ENCODE assay signal across 1 cellular context in the genomic region with DNA sequence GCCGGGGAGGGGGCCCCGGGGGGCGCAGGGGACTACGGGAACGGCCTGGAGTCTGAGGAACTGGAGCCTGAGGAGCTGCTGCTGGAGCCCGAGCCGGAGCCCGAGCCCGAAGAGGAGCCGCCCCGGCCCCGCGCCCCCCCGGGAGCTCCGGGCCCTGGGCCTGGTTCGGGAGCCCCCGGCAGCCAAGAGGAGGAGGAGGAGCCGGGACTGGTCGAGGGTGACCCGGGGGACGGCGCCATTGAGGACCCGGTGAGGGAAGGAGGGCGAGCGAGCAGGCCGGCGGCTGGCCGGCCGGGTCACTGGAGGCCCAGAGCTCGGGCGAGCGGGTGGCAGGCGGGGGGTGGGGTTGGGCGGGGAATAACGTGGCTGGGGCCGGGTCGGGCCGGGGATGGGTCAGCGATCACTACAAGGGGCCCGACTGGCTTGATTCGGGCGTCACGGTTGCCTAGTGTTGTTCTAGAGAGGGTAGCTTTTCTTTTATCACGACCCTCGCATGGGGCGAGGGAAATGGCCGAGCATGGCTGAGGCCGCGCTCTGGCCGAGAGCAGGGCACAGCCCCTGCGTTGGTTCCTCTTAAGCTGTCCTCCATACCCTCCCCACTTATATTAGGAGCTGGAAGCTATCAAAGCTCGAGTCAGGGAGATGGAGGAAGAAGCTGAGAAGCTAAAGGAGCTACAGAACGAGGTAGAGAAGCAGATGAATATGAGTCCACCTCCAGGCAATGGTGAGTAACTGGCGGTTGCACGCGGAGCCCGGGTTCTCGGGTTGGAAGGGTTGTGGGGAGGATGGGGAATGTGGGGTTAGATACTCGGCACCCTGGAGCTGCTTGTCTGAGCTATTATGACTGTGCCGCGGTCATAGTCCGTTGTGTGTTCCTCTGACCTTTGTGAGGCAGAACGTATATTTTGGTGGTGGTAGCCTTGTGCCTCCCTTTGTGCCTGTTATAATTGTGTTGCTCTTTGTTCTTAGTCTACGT.
TF ChIP-seq lines count a peak whose summit lies in the region.

No MANE protein-coding gene starts in this region.

TF ChIP-seq in HepG2, 621 proteins besides CTCF, POLR2A, EP300 and RAD21 (continues in another document):
- TF ChIP-seq SATB2 (CRISPR knock-in tag; IDR thresholded peaks at IDR 0.05): 0 out of 2 replicates have a peak, but pooled peaks have one; percentile 54
- no peak for TF ChIP-seq NR2F2 (IDR thresholded peaks at IDR 0.05; ENCODE audit: borderline replicate concordance, low read depth)
- 0 out of 2 replicates have a peak, but pooled peaks have one; percentile 64 for TF ChIP-seq KLF6 (CRISPR knock-in tag; IDR thresholded peaks at IDR 0.05)
- TF ChIP-seq ZNF512 (CRISPR knock-in tag; IDR thresholded peaks at IDR 0.05): peak; percentile 61; the same call in 1 of the 2 replicates
- TF ChIP-seq, protein P1, sequence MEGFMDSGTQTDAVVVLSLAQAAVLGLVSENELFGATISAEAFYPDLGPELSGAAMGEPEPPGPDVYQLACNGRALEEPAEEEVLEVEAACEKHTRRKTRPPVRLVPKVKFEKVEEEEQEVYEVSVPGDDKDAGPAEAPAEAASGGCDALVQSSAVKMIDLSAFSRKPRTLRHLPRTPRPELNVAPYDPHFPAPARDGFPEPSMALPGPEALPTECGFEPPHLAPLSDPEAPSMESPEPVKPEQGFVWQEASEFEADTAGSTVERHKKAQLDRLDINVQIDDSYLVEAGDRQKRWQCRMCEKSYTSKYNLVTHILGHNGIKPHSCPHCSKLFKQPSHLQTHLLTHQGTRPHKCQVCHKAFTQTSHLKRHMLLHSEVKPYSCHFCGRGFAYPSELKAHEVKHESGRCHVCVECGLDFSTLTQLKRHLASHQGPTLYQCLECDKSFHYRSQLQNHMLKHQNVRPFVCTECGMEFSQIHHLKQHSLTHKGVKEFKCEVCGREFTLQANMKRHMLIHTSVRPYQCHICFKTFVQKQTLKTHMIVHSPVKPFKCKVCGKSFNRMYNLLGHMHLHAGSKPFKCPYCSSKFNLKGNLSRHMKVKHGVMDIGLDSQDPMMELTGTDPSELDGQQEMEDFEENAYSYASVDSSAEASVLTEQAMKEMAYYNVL (CRISPR knock-in tag; IDR thresholded peaks at IDR 0.05; ENCODE audit: borderline replicate concordance): no peak
- TF ChIP-seq NFATC3 (CRISPR knock-in tag; IDR thresholded peaks at IDR 0.05): peak; percentile 63; the same call in 1 of the 2 replicates
- peak; percentile 72 for TF ChIP-seq KDM5A (IDR thresholded peaks at IDR 0.05; ENCODE audit: borderline replicate concordance, low read length)
- TF ChIP-seq SIX1 (CRISPR knock-in tag; IDR thresholded peaks at IDR 0.05; ENCODE audit: borderline replicate concordance): no peak
- no peak for TF ChIP-seq CEBPG (CRISPR knock-in tag; IDR thresholded peaks at IDR 0.05)
- no peak for TF ChIP-seq THAP11 (CRISPR knock-in tag; IDR thresholded peaks at IDR 0.05)
- TF ChIP-seq, protein P2, sequence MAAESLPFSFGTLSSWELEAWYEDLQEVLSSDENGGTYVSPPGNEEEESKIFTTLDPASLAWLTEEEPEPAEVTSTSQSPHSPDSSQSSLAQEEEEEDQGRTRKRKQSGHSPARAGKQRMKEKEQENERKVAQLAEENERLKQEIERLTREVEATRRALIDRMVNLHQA (CRISPR knock-in tag; IDR thresholded peaks at IDR 0.05): no peak
- TF ChIP-seq, protein P3, sequence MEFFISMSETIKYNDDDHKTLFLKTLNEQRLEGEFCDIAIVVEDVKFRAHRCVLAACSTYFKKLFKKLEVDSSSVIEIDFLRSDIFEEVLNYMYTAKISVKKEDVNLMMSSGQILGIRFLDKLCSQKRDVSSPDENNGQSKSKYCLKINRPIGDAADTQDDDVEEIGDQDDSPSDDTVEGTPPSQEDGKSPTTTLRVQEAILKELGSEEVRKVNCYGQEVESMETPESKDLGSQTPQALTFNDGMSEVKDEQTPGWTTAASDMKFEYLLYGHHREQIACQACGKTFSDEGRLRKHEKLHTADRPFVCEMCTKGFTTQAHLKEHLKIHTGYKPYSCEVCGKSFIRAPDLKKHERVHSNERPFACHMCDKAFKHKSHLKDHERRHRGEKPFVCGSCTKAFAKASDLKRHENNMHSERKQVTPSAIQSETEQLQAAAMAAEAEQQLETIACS (CRISPR knock-in tag; IDR thresholded peaks at IDR 0.05): peak; percentile 33; the same call in 1 of the 2 replicates
- TF ChIP-seq ZBTB1 (CRISPR knock-in tag; IDR thresholded peaks at IDR 0.05; ENCODE audit: borderline replicate concordance): peak; percentile 84; the same call in 1 of the 2 replicates
- TF ChIP-seq ATF7 (IDR thresholded peaks at IDR 0.05): no peak
- peak; percentile 53; the same call in 1 of the 2 replicates for TF ChIP-seq ATF7 (CRISPR knock-in tag; IDR thresholded peaks at IDR 0.05)
- no peak for TF ChIP-seq ZNF17 (CRISPR knock-in tag; IDR thresholded peaks at IDR 0.05)
- peak; percentile 83; the same call in 1 of the 2 replicates for TF ChIP-seq ZNF549 (CRISPR knock-in tag; IDR thresholded peaks at IDR 0.05)
- 0 out of 2 replicates have a peak, but pooled peaks have one; percentile 56 for TF ChIP-seq SMAD9 (CRISPR knock-in tag; IDR thresholded peaks at IDR 0.05)
- peak; percentile 63; the same call in 1 of the 2 replicates for TF ChIP-seq ZFP82 (CRISPR knock-in tag; IDR thresholded peaks at IDR 0.05; ENCODE audit: borderline replicate concordance)
- TF ChIP-seq, protein P4, sequence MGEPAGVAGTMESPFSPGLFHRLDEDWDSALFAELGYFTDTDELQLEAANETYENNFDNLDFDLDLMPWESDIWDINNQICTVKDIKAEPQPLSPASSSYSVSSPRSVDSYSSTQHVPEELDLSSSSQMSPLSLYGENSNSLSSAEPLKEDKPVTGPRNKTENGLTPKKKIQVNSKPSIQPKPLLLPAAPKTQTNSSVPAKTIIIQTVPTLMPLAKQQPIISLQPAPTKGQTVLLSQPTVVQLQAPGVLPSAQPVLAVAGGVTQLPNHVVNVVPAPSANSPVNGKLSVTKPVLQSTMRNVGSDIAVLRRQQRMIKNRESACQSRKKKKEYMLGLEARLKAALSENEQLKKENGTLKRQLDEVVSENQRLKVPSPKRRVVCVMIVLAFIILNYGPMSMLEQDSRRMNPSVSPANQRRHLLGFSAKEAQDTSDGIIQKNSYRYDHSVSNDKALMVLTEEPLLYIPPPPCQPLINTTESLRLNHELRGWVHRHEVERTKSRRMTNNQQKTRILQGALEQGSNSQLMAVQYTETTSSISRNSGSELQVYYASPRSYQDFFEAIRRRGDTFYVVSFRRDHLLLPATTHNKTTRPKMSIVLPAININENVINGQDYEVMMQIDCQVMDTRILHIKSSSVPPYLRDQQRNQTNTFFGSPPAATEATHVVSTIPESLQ (CRISPR knock-in tag; conservative IDR thresholded peaks at IDR 0.05): no peak
- peak; percentile 82; the same call in 1 of the 2 replicates for TF ChIP-seq ZSCAN21 (CRISPR knock-in tag; IDR thresholded peaks at IDR 0.05; ENCODE audit: borderline replicate concordance)
- no peak; the same call in 1 of the 2 replicates for TF ChIP-seq ZNF672 (CRISPR knock-in tag; IDR thresholded peaks at IDR 0.05)
- TF ChIP-seq, protein P5, sequence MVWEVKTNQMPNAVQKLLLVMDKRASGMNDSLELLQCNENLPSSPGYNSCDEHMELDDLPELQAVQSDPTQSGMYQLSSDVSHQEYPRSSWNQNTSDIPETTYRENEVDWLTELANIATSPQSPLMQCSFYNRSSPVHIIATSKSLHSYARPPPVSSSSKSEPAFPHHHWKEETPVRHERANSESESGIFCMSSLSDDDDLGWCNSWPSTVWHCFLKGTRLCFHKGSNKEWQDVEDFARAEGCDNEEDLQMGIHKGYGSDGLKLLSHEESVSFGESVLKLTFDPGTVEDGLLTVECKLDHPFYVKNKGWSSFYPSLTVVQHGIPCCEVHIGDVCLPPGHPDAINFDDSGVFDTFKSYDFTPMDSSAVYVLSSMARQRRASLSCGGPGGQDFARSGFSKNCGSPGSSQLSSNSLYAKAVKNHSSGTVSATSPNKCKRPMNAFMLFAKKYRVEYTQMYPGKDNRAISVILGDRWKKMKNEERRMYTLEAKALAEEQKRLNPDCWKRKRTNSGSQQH (CRISPR knock-in tag; IDR thresholded peaks at IDR 0.05; ENCODE audit: low read depth): peak; percentile 11; the same call in 1 of the 2 replicates
- TF ChIP-seq SUZ12 (IDR thresholded peaks at IDR 0.05; ENCODE audit: low read depth, low read length): no peak
- no peak for TF ChIP-seq ASH2L (IDR thresholded peaks at IDR 0.05; ENCODE audit: insufficient read length, low read depth, low read length)
- no peak for TF ChIP-seq PCBP2 (optimal IDR thresholded peaks at IDR 0.05; ENCODE audit: low read depth, low read length, poor library complexity, severe bottlenecking)
- TF ChIP-seq ZNF83 (CRISPR knock-in tag; IDR thresholded peaks at IDR 0.05; ENCODE audit: borderline replicate concordance): no peak
- TF ChIP-seq, protein P6, sequence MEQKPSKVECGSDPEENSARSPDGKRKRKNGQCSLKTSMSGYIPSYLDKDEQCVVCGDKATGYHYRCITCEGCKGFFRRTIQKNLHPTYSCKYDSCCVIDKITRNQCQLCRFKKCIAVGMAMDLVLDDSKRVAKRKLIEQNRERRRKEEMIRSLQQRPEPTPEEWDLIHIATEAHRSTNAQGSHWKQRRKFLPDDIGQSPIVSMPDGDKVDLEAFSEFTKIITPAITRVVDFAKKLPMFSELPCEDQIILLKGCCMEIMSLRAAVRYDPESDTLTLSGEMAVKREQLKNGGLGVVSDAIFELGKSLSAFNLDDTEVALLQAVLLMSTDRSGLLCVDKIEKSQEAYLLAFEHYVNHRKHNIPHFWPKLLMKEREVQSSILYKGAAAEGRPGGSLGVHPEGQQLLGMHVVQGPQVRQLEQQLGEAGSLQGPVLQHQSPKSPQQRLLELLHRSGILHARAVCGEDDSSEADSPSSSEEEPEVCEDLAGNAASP (CRISPR knock-in tag; IDR thresholded peaks at IDR 0.05; ENCODE audit: borderline replicate concordance): peak; percentile 48
- TF ChIP-seq TCF7 (IDR thresholded peaks at IDR 0.05; ENCODE audit: low read depth): no peak
- TF ChIP-seq CBX2 (IDR thresholded peaks at IDR 0.05; ENCODE audit: low read depth, low read length): no peak
- TF ChIP-seq CBX2 (CRISPR knock-in tag; IDR thresholded peaks at IDR 0.05; ENCODE audit: low read depth): peak; percentile 84; the same call in 1 of the 2 replicates
- no peak for TF ChIP-seq LCORL (IDR thresholded peaks at IDR 0.05)
- peak; percentile 76 for TF ChIP-seq LCORL (CRISPR knock-in tag; IDR thresholded peaks at IDR 0.05)
- 0 out of 2 replicates have a peak, but pooled peaks have one; percentile 7 for TF ChIP-seq ZNF281 (CRISPR knock-in tag; IDR thresholded peaks at IDR 0.05; ENCODE audit: borderline replicate concordance)
- TF ChIP-seq KLF15 (CRISPR knock-in tag; IDR thresholded peaks at IDR 0.05; ENCODE audit: borderline replicate concordance): no peak; the same call in 1 of the 2 replicates
- TF ChIP-seq ZSCAN25 (CRISPR knock-in tag; IDR thresholded peaks at IDR 0.05): peak; percentile 12; the same call in 1 of the 2 replicates
- no peak; the same call in 1 of the 2 replicates for TF ChIP-seq SAFB2 (CRISPR knock-in tag; IDR thresholded peaks at IDR 0.05; ENCODE audit: borderline replicate concordance, low read depth)
- TF ChIP-seq, protein P7, sequence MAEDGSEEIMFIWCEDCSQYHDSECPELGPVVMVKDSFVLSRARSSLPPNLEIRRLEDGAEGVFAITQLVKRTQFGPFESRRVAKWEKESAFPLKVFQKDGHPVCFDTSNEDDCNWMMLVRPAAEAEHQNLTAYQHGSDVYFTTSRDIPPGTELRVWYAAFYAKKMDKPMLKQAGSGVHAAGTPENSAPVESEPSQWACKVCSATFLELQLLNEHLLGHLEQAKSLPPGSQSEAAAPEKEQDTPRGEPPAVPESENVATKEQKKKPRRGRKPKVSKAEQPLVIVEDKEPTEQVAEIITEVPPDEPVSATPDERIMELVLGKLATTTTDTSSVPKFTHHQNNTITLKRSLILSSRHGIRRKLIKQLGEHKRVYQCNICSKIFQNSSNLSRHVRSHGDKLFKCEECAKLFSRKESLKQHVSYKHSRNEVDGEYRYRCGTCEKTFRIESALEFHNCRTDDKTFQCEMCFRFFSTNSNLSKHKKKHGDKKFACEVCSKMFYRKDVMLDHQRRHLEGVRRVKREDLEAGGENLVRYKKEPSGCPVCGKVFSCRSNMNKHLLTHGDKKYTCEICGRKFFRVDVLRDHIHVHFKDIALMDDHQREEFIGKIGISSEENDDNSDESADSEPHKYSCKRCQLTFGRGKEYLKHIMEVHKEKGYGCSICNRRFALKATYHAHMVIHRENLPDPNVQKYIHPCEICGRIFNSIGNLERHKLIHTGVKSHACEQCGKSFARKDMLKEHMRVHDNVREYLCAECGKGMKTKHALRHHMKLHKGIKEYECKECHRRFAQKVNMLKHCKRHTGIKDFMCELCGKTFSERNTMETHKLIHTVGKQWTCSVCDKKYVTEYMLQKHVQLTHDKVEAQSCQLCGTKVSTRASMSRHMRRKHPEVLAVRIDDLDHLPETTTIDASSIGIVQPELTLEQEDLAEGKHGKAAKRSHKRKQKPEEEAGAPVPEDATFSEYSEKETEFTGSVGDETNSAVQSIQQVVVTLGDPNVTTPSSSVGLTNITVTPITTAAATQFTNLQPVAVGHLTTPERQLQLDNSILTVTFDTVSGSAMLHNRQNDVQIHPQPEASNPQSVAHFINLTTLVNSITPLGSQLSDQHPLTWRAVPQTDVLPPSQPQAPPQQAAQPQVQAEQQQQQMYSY (CRISPR knock-in tag; IDR thresholded peaks at IDR 0.05): peak; percentile 59
- peak; percentile 15; the same call in 1 of the 2 replicates for TF ChIP-seq ZBTB42 (CRISPR knock-in tag; IDR thresholded peaks at IDR 0.05)
- TF ChIP-seq FLYWCH1 (CRISPR knock-in tag; IDR thresholded peaks at IDR 0.05): no peak
- no peak for TF ChIP-seq FOSL1 (CRISPR knock-in tag; IDR thresholded peaks at IDR 0.05; ENCODE audit: borderline replicate concordance)
